1 cellular context compared by ENCODE assay signal in the genomic region with DNA sequence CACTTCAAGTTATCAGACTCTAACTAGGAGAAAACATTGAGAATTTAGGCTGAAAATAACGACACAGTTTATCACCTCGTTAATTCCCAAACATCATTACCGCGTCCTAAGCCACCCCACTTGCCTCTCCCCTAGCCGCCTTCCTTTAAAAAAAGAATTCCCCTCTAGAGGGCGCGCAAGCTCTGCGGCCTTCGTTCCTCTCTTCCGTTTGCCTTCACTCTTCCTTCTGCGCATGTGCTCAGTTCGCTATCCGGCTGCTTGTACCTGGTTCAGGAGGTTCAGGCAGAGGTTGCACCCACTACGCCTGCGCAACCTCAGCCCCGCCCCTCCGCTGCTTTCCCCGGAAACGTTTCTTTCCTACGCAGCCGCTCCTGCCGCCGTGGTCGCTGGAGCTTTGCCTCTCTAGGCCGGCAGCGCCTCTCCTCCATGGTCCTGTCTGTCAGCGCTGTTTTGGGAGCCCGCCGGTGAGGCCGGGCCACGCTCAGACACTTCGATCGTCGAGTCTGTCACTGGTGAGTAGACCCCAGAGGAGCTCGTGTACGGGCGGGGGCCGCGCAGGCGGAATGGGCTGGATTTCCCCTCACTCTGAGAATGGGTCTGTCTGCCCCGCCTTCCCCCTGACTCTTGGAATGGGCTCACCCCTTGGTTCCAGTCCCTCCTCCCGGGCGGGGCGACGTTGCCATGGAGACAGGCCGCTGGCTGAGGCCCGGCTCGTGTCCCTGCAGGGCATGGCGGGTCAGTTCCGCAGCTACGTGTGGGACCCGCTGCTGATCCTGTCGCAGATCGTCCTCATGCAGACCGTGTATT.
TF ChIP-seq lines count a peak whose summit lies in the region.

Gene SYS1 (plus strand): TSS at position 353 of the 807 bp plus-strand sequence. CDS start 376 bp downstream, at position 729.

TF ChIP-seq in H1, 55 proteins besides CTCF, POLR2A, EP300 and RAD21 (continued from another document):
- TF ChIP-seq ASH2L (IDR thresholded peaks at IDR 0.05; ENCODE audit: low read length), result peak; percentile 85
- TF ChIP-seq PHF8 (conservative IDR thresholded peaks at IDR 0.05; ENCODE audit: low read depth, low read length), result peak; percentile 79
- no peak for TF ChIP-seq SIRT6 (IDR thresholded peaks at IDR 0.05; ENCODE audit: low read length)
- peak in 1 of 2 experiments; percentile 98; a peak in 3 of 4 replicates for TF ChIP-seq SIN3A (conservative IDR thresholded peaks at IDR 0.05 in 1 of 2, IDR thresholded peaks at IDR 0.05 in 1 of 2; ENCODE audit: low read depth in 1 of 2, low read length in 2 of 2)
- no peak for TF ChIP-seq RFX5 (IDR thresholded peaks at IDR 0.05; ENCODE audit: borderline replicate concordance, low read depth, low read length)
- peak; percentile 57; the same call in 1 of the 2 replicates for TF ChIP-seq SP4 (IDR thresholded peaks at IDR 0.05; ENCODE audit: low read length)
- peak; percentile 92 for TF ChIP-seq SAP30 (IDR thresholded peaks at IDR 0.05; ENCODE audit: insufficient read depth, insufficient replicate concordance, low read length)
- TF ChIP-seq CBX8 (IDR thresholded peaks at IDR 0.05; ENCODE audit: borderline replicate concordance, low read depth, low read length), result no peak
- peak; percentile 85 for TF ChIP-seq KDM4A (IDR thresholded peaks at IDR 0.05; ENCODE audit: low read depth, low read length, severe bottlenecking)
- TF ChIP-seq USF2 (IDR thresholded peaks at IDR 0.05; ENCODE audit: low read length), result peak; percentile 26; the same call in 1 of the 2 replicates
- TF ChIP-seq CREB1 (IDR thresholded peaks at IDR 0.05), result peak; percentile 45
- peak; percentile 82 for TF ChIP-seq SP2 (IDR thresholded peaks at IDR 0.05; ENCODE audit: low read length)
- no peak for TF ChIP-seq KDM1A (IDR thresholded peaks at IDR 0.05; ENCODE audit: borderline replicate concordance, low read length)
- peak; percentile 65 for TF ChIP-seq JUND (IDR thresholded peaks at IDR 0.05; ENCODE audit: low read length)
- peak; percentile 67; the same call in 1 of the 2 replicates for TF ChIP-seq CHD1 (IDR thresholded peaks at IDR 0.05; ENCODE audit: low read depth, low read length)
- peak; percentile 49 for TF ChIP-seq TBP (IDR thresholded peaks at IDR 0.05; ENCODE audit: low read depth, low read length)
- TF ChIP-seq, protein P1, sequence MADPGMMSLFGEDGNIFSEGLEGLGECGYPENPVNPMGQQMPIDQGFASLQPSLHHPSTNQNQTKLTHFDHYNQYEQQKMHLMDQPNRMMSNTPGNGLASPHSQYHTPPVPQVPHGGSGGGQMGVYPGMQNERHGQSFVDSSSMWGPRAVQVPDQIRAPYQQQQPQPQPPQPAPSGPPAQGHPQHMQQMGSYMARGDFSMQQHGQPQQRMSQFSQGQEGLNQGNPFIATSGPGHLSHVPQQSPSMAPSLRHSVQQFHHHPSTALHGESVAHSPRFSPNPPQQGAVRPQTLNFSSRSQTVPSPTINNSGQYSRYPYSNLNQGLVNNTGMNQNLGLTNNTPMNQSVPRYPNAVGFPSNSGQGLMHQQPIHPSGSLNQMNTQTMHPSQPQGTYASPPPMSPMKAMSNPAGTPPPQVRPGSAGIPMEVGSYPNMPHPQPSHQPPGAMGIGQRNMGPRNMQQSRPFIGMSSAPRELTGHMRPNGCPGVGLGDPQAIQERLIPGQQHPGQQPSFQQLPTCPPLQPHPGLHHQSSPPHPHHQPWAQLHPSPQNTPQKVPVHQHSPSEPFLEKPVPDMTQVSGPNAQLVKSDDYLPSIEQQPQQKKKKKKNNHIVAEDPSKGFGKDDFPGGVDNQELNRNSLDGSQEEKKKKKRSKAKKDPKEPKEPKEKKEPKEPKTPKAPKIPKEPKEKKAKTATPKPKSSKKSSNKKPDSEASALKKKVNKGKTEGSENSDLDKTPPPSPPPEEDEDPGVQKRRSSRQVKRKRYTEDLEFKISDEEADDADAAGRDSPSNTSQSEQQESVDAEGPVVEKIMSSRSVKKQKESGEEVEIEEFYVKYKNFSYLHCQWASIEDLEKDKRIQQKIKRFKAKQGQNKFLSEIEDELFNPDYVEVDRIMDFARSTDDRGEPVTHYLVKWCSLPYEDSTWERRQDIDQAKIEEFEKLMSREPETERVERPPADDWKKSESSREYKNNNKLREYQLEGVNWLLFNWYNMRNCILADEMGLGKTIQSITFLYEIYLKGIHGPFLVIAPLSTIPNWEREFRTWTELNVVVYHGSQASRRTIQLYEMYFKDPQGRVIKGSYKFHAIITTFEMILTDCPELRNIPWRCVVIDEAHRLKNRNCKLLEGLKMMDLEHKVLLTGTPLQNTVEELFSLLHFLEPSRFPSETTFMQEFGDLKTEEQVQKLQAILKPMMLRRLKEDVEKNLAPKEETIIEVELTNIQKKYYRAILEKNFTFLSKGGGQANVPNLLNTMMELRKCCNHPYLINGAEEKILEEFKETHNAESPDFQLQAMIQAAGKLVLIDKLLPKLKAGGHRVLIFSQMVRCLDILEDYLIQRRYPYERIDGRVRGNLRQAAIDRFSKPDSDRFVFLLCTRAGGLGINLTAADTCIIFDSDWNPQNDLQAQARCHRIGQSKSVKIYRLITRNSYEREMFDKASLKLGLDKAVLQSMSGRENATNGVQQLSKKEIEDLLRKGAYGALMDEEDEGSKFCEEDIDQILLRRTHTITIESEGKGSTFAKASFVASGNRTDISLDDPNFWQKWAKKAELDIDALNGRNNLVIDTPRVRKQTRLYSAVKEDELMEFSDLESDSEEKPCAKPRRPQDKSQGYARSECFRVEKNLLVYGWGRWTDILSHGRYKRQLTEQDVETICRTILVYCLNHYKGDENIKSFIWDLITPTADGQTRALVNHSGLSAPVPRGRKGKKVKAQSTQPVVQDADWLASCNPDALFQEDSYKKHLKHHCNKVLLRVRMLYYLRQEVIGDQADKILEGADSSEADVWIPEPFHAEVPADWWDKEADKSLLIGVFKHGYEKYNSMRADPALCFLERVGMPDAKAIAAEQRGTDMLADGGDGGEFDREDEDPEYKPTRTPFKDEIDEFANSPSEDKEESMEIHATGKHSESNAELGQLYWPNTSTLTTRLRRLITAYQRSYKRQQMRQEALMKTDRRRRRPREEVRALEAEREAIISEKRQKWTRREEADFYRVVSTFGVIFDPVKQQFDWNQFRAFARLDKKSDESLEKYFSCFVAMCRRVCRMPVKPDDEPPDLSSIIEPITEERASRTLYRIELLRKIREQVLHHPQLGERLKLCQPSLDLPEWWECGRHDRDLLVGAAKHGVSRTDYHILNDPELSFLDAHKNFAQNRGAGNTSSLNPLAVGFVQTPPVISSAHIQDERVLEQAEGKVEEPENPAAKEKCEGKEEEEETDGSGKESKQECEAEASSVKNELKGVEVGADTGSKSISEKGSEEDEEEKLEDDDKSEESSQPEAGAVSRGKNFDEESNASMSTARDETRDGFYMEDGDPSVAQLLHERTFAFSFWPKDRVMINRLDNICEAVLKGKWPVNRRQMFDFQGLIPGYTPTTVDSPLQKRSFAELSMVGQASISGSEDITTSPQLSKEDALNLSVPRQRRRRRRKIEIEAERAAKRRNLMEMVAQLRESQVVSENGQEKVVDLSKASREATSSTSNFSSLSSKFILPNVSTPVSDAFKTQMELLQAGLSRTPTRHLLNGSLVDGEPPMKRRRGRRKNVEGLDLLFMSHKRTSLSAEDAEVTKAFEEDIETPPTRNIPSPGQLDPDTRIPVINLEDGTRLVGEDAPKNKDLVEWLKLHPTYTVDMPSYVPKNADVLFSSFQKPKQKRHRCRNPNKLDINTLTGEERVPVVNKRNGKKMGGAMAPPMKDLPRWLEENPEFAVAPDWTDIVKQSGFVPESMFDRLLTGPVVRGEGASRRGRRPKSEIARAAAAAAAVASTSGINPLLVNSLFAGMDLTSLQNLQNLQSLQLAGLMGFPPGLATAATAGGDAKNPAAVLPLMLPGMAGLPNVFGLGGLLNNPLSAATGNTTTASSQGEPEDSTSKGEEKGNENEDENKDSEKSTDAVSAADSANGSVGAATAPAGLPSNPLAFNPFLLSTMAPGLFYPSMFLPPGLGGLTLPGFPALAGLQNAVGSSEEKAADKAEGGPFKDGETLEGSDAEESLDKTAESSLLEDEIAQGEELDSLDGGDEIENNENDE (IDR thresholded peaks at IDR 0.05; ENCODE audit: insufficient replicate concordance, low read length), result no peak
- no peak for TF ChIP-seq GABPA (IDR thresholded peaks at IDR 0.05; ENCODE audit: borderline replicate concordance, insufficient read depth, low read length)
- TF ChIP-seq HDAC2 (IDR thresholded peaks at IDR 0.05; ENCODE audit: borderline replicate concordance in 1 of 2, low read depth in 2 of 2, low read length in 2 of 2), result peak in 1 of 2 experiments; percentile 85; a peak in 1 of 4 replicates
- TF ChIP-seq, protein P2, sequence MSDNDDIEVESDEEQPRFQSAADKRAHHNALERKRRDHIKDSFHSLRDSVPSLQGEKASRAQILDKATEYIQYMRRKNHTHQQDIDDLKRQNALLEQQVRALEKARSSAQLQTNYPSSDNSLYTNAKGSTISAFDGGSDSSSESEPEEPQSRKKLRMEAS (IDR thresholded peaks at IDR 0.05), result peak; percentile 77
- TF ChIP-seq TAF1 (IDR thresholded peaks at IDR 0.05; ENCODE audit: low read depth, low read length), result peak; percentile 73
- no peak for TF ChIP-seq E2F6 (IDR thresholded peaks at IDR 0.05)
